In the genomic region with DNA sequence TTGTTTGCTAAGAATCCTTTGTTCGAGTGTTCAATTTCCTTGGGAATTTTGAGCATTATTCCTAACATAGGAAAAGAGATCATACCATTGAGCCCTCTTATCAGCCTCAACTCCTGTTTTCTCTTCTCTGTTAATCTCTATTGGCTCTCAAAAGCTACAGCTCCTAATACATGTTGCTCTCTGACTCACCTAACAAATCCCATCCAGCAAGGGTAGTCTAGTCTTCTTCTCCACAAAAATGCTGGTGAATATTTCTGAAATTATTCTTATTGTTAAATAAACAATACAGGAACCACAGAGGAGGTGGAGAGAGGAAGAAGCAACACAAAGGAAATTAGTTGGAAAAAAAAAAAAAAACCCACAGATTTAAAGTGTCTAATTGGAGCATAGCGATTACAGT, we compare ENCODE assay signal across 19 cellular contexts.
DNase-seq lines count a peak whose midpoint lies in the region; ATAC-seq, FAIRE-seq and TF ChIP-seq lines count a peak whose summit lies in the region.
"Had no signal": no experiment of that assay in that cellular context is flagged by ENCODE, and none has a peak within 500 bp of the region (broad histone marks: within the 10 kb centered on the region; RNA-seq: fewer than 3 reads in every experiment).

No MANE protein-coding gene starts in this region.

- H3K4me2 ChIP-seq in PC-3 (ENCODE audit: low read length) = no peak overlapping the region
- peak overlapping the region; percentile 33 for H3K4me2 ChIP-seq in smooth muscle cell
- H3K4me2 ChIP-seq: neural progenitor cell had no signal

- H3K36me3 ChIP-seq in PC-3 (ENCODE audit: low read depth, low read length) (no peaks in the 10 kb centered on the region), smooth muscle cell (ENCODE audit: low read depth) (no peaks in the 10 kb centered on the region), H7 (replicated peaks; ENCODE audit: control insufficient read depth, insufficient read depth, low read length) (no peaks in the 10 kb centered on the region)
- H3K36me3 ChIP-seq: neural progenitor cell had no signal

- H3K4me3 ChIP-seq in PC-3 (ENCODE audit: low read length) (no peak overlapping the region), smooth muscle cell (no peak overlapping the region), H7 (ENCODE audit: insufficient read depth, low read depth, low read length) (no peak overlapping the region)
- H3K4me3 ChIP-seq: GM12878, K562, neural progenitor cell had no signal

- TF ChIP-seq POLR2A in GM12891 (IDR thresholded peaks at IDR 0.05; ENCODE audit: low read depth, low read length) = no peak

- no peak for FAIRE-seq in GM12891 (lab: Jason Lieb, UNC)
- FAIRE-seq: GM12878, K562 had no signal

- DNase-seq in EL (peak; percentile 71), PC-3 (peak; percentile 12), fibroblast of peridontal ligament (ENCODE audit: extremely low read depth) (peak; percentile 37), smooth muscle cell (lab: John Stamatoyannopoulos, UW; ENCODE audit: unreplicated experiment) (no peak), GM12891 (ENCODE audit: insufficient read length, low spot score) (no peak), activated T-cell treated with anti-CD3 and anti-CD28 coated beads for 4 hours (no peak), H7 (no peak)
- DNase-seq: activated CD4-positive, alpha-beta T cell treated with anti-CD3 and anti-CD28 coated beads for 1 hour; activated CD8-positive, alpha-beta memory T cell treated with anti-CD3 and anti-CD28 coated beads, Interleukin-2, amount 50 U/mL, for 48 hours; activated naive CD4-positive, alpha-beta T cell treated with Interleukin-2 at 50 U/mL for 16 hours; CD4-positive, alpha-beta T cell; effector CD8-positive, alpha-beta T cell; mesenchymal stem cell; NCI-H1105; right cardiac atrium; stimulated activated CD4-positive, alpha-beta T cell treated with anti-CD3 and anti-CD28 coated beads, Interleukin-2, amount 100 ng/mL, for 24 hours had no signal

- H3K9ac ChIP-seq in PC-3 (ENCODE audit: low read length) = no peak overlapping the region
- H3K9ac ChIP-seq in smooth muscle cell (ENCODE audit: low read depth) = no peak overlapping the region
- H3K9ac ChIP-seq: neural progenitor cell had no signal

- no peaks in the 10 kb centered on the region for H3K9me2 ChIP-seq in PC-3 (replicated peaks; ENCODE audit: low read length)

- no peaks in the 10 kb centered on the region for H3K79me2 ChIP-seq in PC-3 (ENCODE audit: low read length)
- no peaks in the 10 kb centered on the region for H3K79me2 ChIP-seq in smooth muscle cell (ENCODE audit: low read depth)

- WGBS in smooth muscle cell (ENCODE audit: low lambda C conversion rate) = 79% methylated on average over 2 of the region's 2 CpGs

- H3K27ac ChIP-seq in PC-3 (ENCODE audit: low read length) = no peak overlapping the region
- H3K27ac ChIP-seq in smooth muscle cell (ENCODE audit: low read depth) = no peak overlapping the region
- H3K27ac ChIP-seq: neural progenitor cell had no signal

- no TSS peak for BruUV-seq in PC-3 (replicated peaks; lab: Mats Ljungman, UMichigan)

- H3K9me3 ChIP-seq in PC-3 (ENCODE audit: low read length) (no peaks in the 10 kb centered on the region), smooth muscle cell (replicated peaks; ENCODE audit: low read depth) (no peaks in the 10 kb centered on the region)

- intact Hi-C loops in PC-3 (cut with micrococcal nuclease) = loop anchor here (5.0 kb wide), 1 partner anchor 91 kb away; no protein-coding TSS in a partner anchor

- no peaks in the 10 kb centered on the region for H3F3A ChIP-seq in PC-3 (ENCODE audit: low read length, unreplicated experiment)
- no peaks in the 10 kb centered on the region for H3F3A ChIP-seq in smooth muscle cell (ENCODE audit: low read depth)

- CTCF ChIA-PET in PC-3 (lab: Charles Lee) = no interaction called here

- H2AFZ ChIP-seq in PC-3 (ENCODE audit: low read length) (no peak overlapping the region), smooth muscle cell (ENCODE audit: low read depth) (no peak overlapping the region)
- H2AFZ ChIP-seq: neural progenitor cell had no signal

- POLR2A ChIA-PET in PC-3 (lab: Charles Lee; ENCODE audit: unreplicated experiment) = no interaction called here

- no peak for TF ChIP-seq CTCF in PC-3 (conservative IDR thresholded peaks at IDR 0.05; ENCODE audit: low read depth, low read length)
- no peak for TF ChIP-seq CTCF in smooth muscle cell (IDR thresholded peaks at IDR 0.05; ENCODE audit: borderline replicate concordance, insufficient read depth, poor library complexity, severe bottlenecking)

- ATAC-seq in PC-3 = no peak
- ATAC-seq: GM12878, K562, right cardiac atrium had no signal

- H4K20me1 ChIP-seq in PC-3 (ENCODE audit: low read length) = no peaks in the 10 kb centered on the region
- H4K20me1 ChIP-seq in smooth muscle cell (ENCODE audit: low read depth) = no peaks in the 10 kb centered on the region

- no peaks in the 10 kb centered on the region for H3K27me3 ChIP-seq in PC-3 (ENCODE audit: low read length)
- no peaks in the 10 kb centered on the region for H3K27me3 ChIP-seq in smooth muscle cell (ENCODE audit: low read depth)
- H3K27me3 ChIP-seq in H7 (ENCODE audit: control insufficient read depth, insufficient read depth, low read length) = no peaks in the 10 kb centered on the region
- H3K27me3 ChIP-seq: neural progenitor cell had no signal

- H3K4me1 ChIP-seq in PC-3 (ENCODE audit: insufficient read depth, low read length) = peaks cover 20% of the 10 kb centered on the region
- peaks cover 23% of the 10 kb centered on the region for H3K4me1 ChIP-seq in smooth muscle cell (ENCODE audit: low read depth)

TF ChIP-seq in GM12891, 5 proteins besides CTCF, POLR2A, EP300 and RAD21:
- TF ChIP-seq SPI1 (IDR thresholded peaks at IDR 0.05; ENCODE audit: low read depth, low read length) = no peak
- no peak for TF ChIP-seq POLR2AphosphoS5 (IDR thresholded peaks at IDR 0.05; ENCODE audit: low read depth, low read length)
- no peak for TF ChIP-seq POU2F2 (IDR thresholded peaks at IDR 0.05; ENCODE audit: low read depth, low read length)
- no peak for TF ChIP-seq TAF1 (IDR thresholded peaks at IDR 0.05; ENCODE audit: low read depth, low read length)
- TF ChIP-seq PAX5 (IDR thresholded peaks at IDR 0.05; ENCODE audit: insufficient read depth, low read length, severe bottlenecking) = no peak

Comparison
In these comparisons a context has a peak if more than half of its experiments do, and no peak if none do; other contexts are left out.
1. DNase-seq: peak in EL (single experiment), PC-3 (single experiment) and fibroblast of peridontal ligament (single experiment); none in smooth muscle cell (single experiment), GM12891 (single experiment), activated T-cell treated with anti-CD3 and anti-CD28 coated beads for 4 hours (single experiment) and H7 (single experiment).